8 cellular contexts compared by ENCODE assay signal in the genomic region with DNA sequence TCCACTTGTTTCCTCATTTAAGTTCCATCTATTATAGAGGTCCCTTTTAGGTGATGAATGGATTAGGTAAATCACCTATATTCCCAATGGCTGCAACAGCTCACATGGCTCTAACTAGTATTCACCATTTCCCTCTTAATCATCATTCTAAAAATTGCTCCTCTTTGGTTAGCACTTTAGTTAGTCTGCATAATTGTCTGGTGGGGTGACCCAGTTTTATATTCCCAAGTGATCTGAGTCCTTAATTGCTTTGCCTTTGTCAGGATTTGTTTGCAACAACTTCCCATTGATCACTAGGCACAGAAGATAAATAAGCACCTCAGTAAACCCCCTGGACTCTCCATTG.
"Had no signal": no experiment of that assay in that cellular context is flagged by ENCODE, and none has a peak within 500 bp of the region (broad histone marks: within the 10 kb centered on the region; RNA-seq: fewer than 3 reads in every experiment).

No MANE protein-coding gene starts in this region.

- H3K4me3 ChIP-seq: GM23338, K562 had no signal

- DNase-seq: H9, HCEC 1CT, IMR-90, KG1 had no signal

- ATAC-seq: GM23338, HepG2, K562 had no signal

- H3K27ac ChIP-seq: HL-60 had no signal
